Comparison of ENCODE assay signal across 6 cellular contexts in the genomic region with DNA sequence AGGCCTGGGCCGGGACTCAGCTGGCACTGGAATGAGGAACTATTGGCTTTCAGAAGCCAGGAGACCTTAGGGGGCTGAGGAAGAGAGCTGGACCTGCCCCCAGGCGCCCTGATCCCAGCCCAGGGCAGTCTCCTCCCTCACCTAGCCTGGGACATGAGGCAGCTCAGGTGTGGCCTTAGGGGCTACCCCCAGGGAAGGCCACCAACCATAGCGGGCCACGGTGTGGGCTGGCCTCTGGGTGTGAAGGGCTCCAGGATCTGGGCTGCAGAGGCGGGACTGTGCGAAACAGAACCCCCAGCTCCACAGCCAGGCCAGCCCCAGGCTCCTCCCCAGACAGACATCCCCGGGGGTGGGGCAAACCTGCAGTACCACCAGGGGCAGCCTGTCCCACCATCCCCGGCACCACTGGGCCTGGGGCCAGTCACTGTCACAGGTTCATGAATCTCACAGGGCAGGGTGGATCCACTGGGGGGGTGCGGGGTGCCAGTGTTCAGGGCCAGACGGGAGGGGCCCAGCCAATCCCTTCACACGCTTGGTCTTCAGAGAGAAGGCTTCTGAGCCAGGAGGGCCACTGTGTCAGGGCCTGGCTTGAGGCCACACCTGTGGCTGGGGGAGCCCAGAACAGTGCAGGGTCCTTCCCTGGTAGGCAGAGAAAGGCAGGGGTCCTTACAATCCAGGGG. TPM values are rescaled to one million over a fixed set of nuclear protein-coding genes. Genes with fewer than 3 reads are reported as not detected.
A peak's percentile ranks its signal among the peaks of the same experiment; 100 is the strongest.
DNase-seq lines count a peak whose midpoint lies in the region; ATAC-seq, FAIRE-seq and TF ChIP-seq lines count a peak whose summit lies in the region.

No MANE protein-coding gene starts in this region.

- intact Hi-C loops in body of pancreas (cut with DNase I), result no loop called here
- intact Hi-C loops in naive thymus-derived CD4-positive, alpha-beta T cell (cut with micrococcal nuclease), result no loop called here

- H3K36me3 Mint-ChIP-seq in naive thymus-derived CD4-positive, alpha-beta T cell, result no peaks in the 10 kb centered on the region

- peak overlapping the region; percentile 82 to 91 (median 87) for H3K27ac ChIP-seq in body of pancreas
- H3K27ac ChIP-seq in naive thymus-derived CD4-positive, alpha-beta T cell (ENCODE audit: low read depth, low read length), result no peak overlapping the region

- CTCF ChIA-PET in naive thymus-derived CD4-positive, alpha-beta T cell (lab: Charles Lee), result no interaction called here

- ATAC-seq in body of pancreas (peak; percentile 32), HG03354 (IDR thresholded peaks at IDR 0.05; ENCODE audit: poor library complexity, severe bottlenecking, unreplicated experiment) (no peak), GM21723 (IDR thresholded peaks at IDR 0.05; ENCODE audit: unreplicated experiment) (no peak)
- ATAC-seq in naive thymus-derived CD4-positive, alpha-beta T cell, result peak; percentile 72

- H3K9me3 ChIP-seq in body of pancreas, result no peaks in the 10 kb centered on the region
- no peaks in the 10 kb centered on the region for H3K9me3 ChIP-seq in naive thymus-derived CD4-positive, alpha-beta T cell (ENCODE audit: control insufficient read depth in 2 of 3, low read length in 3 of 3)

- no peak for DNase-seq in GM18507 (ENCODE audit: extremely low spot score, insufficient read length, low read depth)
- peak; percentile 47 to 73 (median 59) for DNase-seq in body of pancreas
- DNase-seq in naive thymus-derived CD4-positive, alpha-beta T cell, result no peak
- DNase-seq in epidermal melanocyte (ENCODE audit: insufficient read length, low spot score), result no peak

- TF ChIP-seq CTCF in body of pancreas (IDR thresholded peaks at IDR 0.05), result no peak

- no peaks in the 10 kb centered on the region for H3K36me3 ChIP-seq in body of pancreas (replicated peaks in 1 of 2; ENCODE audit: insufficient read depth in 1 of 2, low read depth in 2 of 2)
- H3K36me3 ChIP-seq in naive thymus-derived CD4-positive, alpha-beta T cell (ENCODE audit: control insufficient read depth in 2 of 3, insufficient read depth in 3 of 3, low read length in 3 of 3), result no peaks in the 10 kb centered on the region

- peaks cover 6 to 23% (median 16%) of the 10 kb centered on the region in 5 donors for H3K27me3 Mint-ChIP-seq in naive thymus-derived CD4-positive, alpha-beta T cell

- peak; percentile 44 for FAIRE-seq in GM18507 (lab: Jason Lieb, UNC)

- POLR2A ChIA-PET in naive thymus-derived CD4-positive, alpha-beta T cell (lab: Charles Lee), result no interaction called here

- H3K4me1 Mint-ChIP-seq in naive thymus-derived CD4-positive, alpha-beta T cell, result peaks cover 0 to 17% (median 7%) of the 10 kb centered on the region in 7 donors

- H3K4me1 ChIP-seq in body of pancreas, result peaks cover 79% of the 10 kb centered on the region
- peaks cover 0 to 5% of the 10 kb centered on the region in 2 donors for H3K4me1 ChIP-seq in naive thymus-derived CD4-positive, alpha-beta T cell (ENCODE audit: control insufficient read depth in 2 of 2, insufficient read depth in 2 of 2, low read length in 2 of 2)

- peak overlapping the region in 1 of 10 donors; percentile 39 for H3K4me3 Mint-ChIP-seq in naive thymus-derived CD4-positive, alpha-beta T cell

- H3K27me3 ChIP-seq in body of pancreas, result no peaks in the 10 kb centered on the region
- peaks cover 0 to 4% of the 10 kb centered on the region in 2 donors for H3K27me3 ChIP-seq in naive thymus-derived CD4-positive, alpha-beta T cell (ENCODE audit: control insufficient read depth in 2 of 2, insufficient read depth in 2 of 2, low read length in 2 of 2)

- peaks cover 0 to 1% (median 0%) of the 10 kb centered on the region in 11 donors for H3K9me3 Mint-ChIP-seq in naive thymus-derived CD4-positive, alpha-beta T cell

- 59 to 67% methylated on average over 3 to 9 of the region's 11 CpGs for WGBS in body of pancreas, 2 donors

- TF ChIP-seq POLR2A in body of pancreas (IDR thresholded peaks at IDR 0.05), result peak; percentile 20 to 62 (median 45)

- H3K4me3 ChIP-seq in body of pancreas, result no peak overlapping the region
- H3K4me3 ChIP-seq in naive thymus-derived CD4-positive, alpha-beta T cell (ENCODE audit: low read length), result no peak overlapping the region

- no peak overlapping the region for H3K27ac Mint-ChIP-seq in naive thymus-derived CD4-positive, alpha-beta T cell

RNA-seq across cellular contexts. Expression of a gene that starts 3.5 kb away (rescaled TPM):
- 100 to 1,000 TPM; 113 to 140 TPM for total RNA-seq in body of pancreas
- total RNA-seq in naive thymus-derived CD4-positive, alpha-beta T cell, result 100 to 1,000 TPM in 1 of 5 experiments, 10 to 100 TPM in 2, 1 to 10 TPM in 2; 2.9 to 138 (median 12.6) TPM
- polyA plus RNA-seq in naive thymus-derived CD4-positive, alpha-beta T cell, result under 1 TPM; 0.05 to 0.32 TPM

RNA-seq across cellular contexts. Expression of a gene that starts 22.8 kb away (rescaled TPM):
- total RNA-seq in body of pancreas, result 1 to 10 TPM; 3.4 to 7.3 TPM
- total RNA-seq in naive thymus-derived CD4-positive, alpha-beta T cell, result 1 to 10 TPM; 2.1 to 4.0 (median 2.8) TPM
- polyA plus RNA-seq in naive thymus-derived CD4-positive, alpha-beta T cell, result under 1 TPM; 0.19 to 0.61 TPM

RNA-seq across cellular contexts. Expression of a gene that starts 33.8 kb away (rescaled TPM):
- total RNA-seq in body of pancreas, result 1 to 10 TPM; 3.0 to 3.6 TPM
- total RNA-seq in naive thymus-derived CD4-positive, alpha-beta T cell, result 10 to 100 TPM in 1 of 5 experiments, 1 to 10 TPM in 4; 1.3 to 22.9 (median 4.5) TPM
- polyA plus RNA-seq in naive thymus-derived CD4-positive, alpha-beta T cell, result under 1 TPM; 0.13 to 0.19 TPM

RNA-seq across cellular contexts. Expression of a gene that starts 39.1 kb away (rescaled TPM):
- total RNA-seq in body of pancreas, result 10 to 100 TPM; 48.8 to 53.4 TPM
- 10 to 100 TPM; 57.8 to 88.1 (median 78.1) TPM for total RNA-seq in naive thymus-derived CD4-positive, alpha-beta T cell
- 10 to 100 TPM; 17.0 to 38.8 TPM for polyA plus RNA-seq in naive thymus-derived CD4-positive, alpha-beta T cell

RNA-seq across cellular contexts. Expression of a gene that starts 42.5 kb away (rescaled TPM):
- total RNA-seq in body of pancreas, result 1 to 10 TPM; 3.9 to 4.6 TPM
- 1 to 10 TPM; 1.7 to 6.2 (median 2.3) TPM for total RNA-seq in naive thymus-derived CD4-positive, alpha-beta T cell
- under 1 TPM in 1 of 2 donors, not detected in 1; 0.07 TPM for polyA plus RNA-seq in naive thymus-derived CD4-positive, alpha-beta T cell

Comparison
In these comparisons a context has a peak if more than half of its experiments do, and no peak if none do; other contexts are left out.
1. DNase-seq: peak in body of pancreas (4 of 4); none in GM18507 (single experiment), naive thymus-derived CD4-positive, alpha-beta T cell (0 of 9) and epidermal melanocyte (single experiment).
2. ATAC-seq: peak in body of pancreas (single experiment) and naive thymus-derived CD4-positive, alpha-beta T cell (single experiment); none in HG03354 (single experiment) and GM21723 (single experiment).